15 cellular contexts compared by ENCODE assay signal in the genomic region with DNA sequence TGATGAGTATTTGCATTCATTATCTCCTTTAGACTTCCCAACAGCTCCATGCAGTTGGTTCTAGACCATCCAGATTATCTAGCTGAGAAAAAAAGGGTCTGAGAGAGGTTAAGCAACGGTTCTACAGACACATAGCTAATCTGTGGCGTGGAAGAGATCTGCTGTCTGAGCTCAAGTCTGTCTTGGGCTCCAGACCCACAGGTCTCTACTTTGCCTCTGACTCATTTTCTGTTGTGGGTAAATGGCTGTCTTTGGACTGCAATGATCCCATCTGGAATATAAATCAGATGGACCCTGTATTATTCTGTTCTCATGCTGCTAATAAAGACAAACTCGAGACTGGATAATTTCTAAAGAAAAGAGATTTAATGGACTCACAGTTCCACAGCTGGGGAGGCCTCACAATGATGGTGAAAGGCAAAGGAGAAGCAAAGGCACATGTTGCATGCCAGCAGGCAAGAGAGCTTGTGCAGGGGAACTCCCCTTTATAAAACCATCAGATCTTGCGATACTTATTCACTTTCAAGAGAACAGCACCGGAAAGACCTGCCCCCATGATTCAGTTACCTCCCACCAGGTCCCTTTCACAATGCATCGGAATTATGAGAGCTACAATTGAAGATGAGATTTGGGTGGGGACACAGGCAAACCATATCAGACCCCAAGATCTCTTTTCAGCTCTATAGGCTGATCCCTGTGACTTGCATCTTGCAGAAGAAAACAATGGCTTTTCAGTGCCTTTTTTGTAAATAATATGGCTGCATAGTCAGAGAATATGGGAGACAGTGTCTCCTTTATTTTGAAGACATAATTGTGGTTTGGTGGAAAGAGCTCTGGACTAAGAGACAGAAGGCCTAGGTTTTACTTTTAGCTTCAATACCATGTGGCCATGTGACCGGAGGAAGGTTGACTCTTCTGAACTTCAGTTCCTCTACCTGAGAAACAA. TPM values are rescaled to one million over a fixed set of nuclear protein-coding genes. Genes with fewer than 3 reads are reported as not detected.
DNase-seq lines count a peak whose midpoint lies in the region; ATAC-seq, FAIRE-seq and TF ChIP-seq lines count a peak whose summit lies in the region.
"Had no signal": no experiment of that assay in that cellular context is flagged by ENCODE, and none has a peak within 500 bp of the region (broad histone marks: within the 10 kb centered on the region; RNA-seq: fewer than 3 reads in every experiment).

No MANE protein-coding gene starts in this region.

- no peak for FAIRE-seq in HepG2 (lab: Jason Lieb, UNC)
- FAIRE-seq: endometrium had no signal

- H3K27ac Mint-ChIP-seq in activated T-helper 2 cell treated with anti-CD3 and anti-CD28 coated beads, Interferon-gamma antibody, Interleukin-2, Interleukin-4, amounts not matched to agents 10 μg/mL and 5 μg/mL and 100 μg/mL, durations not matched to agents 14 hours and 24 hours and 36 hours, result peak overlapping the region; percentile 62
- H3K27ac Mint-ChIP-seq in stimulated activated naive CD8-positive, alpha-beta T cell treated with anti-CD3 and anti-CD28 coated beads, Interleukin-15, amount 100 ng/mL, for 72 hours, result peak overlapping the region in 1 of 2 donors; percentile 31

- POLR2A ChIA-PET in HepG2 (lab: Yijun Ruan, JAX), result interaction anchor here (0.7 to 3.7 kb wide), 7 partner anchors 17 to 53 kb away, joined by 3 to 56 read pairs (median 6); a partner anchor contains a TSS

- no peaks in the 10 kb centered on the region for H4K20me1 ChIP-seq in HepG2 (ENCODE audit: insufficient read depth, low read length)
- H4K20me1 ChIP-seq in smooth muscle cell (ENCODE audit: low read depth), result no peaks in the 10 kb centered on the region

- intact Hi-C loops in HepG2 (cut with micrococcal nuclease; ENCODE audit: unreplicated experiment) (loop anchor here (2.0 kb wide), 1 partner anchor 35 kb away; no protein-coding TSS in a partner anchor), right lobe of liver (cut with DNase I) (no loop called here), esophagus muscularis mucosa (cut with DNase I) (no loop called here)
- intact Hi-C loops in activated T-helper 2 cell treated with anti-CD3 and anti-CD28 coated beads, Interferon-gamma antibody, Interleukin-2, Interleukin-4, amounts not matched to agents 10 μg/mL and 5 μg/mL and 100 μg/mL, durations not matched to agents 14 hours and 24 hours and 36 hours (cut with micrococcal nuclease), result loop anchor here (1.0 to 10.0 kb wide), 4 partner anchors 18 to 491 kb away; a partner anchor contains a TSS

- H3K4me2 ChIP-seq in HepG2 (ENCODE audit: low read depth, low read length) (no peak overlapping the region; the same call in 1 of the 2 replicates), smooth muscle cell (no peak overlapping the region)
- H3K4me2 ChIP-seq: SK-N-SH had no signal

- CTCF ChIA-PET in HepG2 (lab: Yijun Ruan, JAX; ENCODE audit: low intra/inter-chr PET ratio, low total read pairs), result no interaction called here

- H3K27me3 ChIP-seq in HepG2 (ENCODE audit: control insufficient read depth in 1 of 2, insufficient read depth in 2 of 2, low read length in 2 of 2) (no peaks in the 10 kb centered on the region), right lobe of liver (no peaks in the 10 kb centered on the region), smooth muscle cell (ENCODE audit: low read depth) (no peaks in the 10 kb centered on the region), esophagus muscularis mucosa (no peaks in the 10 kb centered on the region)

- peaks cover 9 to 22% of the 10 kb centered on the region in 2 experiments; a peak in 4 of 5 replicates for H3K36me3 ChIP-seq in HepG2 (replicated peaks in 1 of 2; ENCODE audit: control insufficient read depth in 1 of 2, insufficient read depth in 2 of 2, low read length in 2 of 2)
- no peaks in the 10 kb centered on the region for H3K36me3 ChIP-seq in right lobe of liver
- no peaks in the 10 kb centered on the region for H3K36me3 ChIP-seq in smooth muscle cell (ENCODE audit: low read depth)
- H3K36me3 ChIP-seq in esophagus muscularis mucosa, result no peaks in the 10 kb centered on the region

- no TSS peak for BruUV-seq in HepG2 (replicated peaks; lab: Mats Ljungman, UMichigan)

- no peaks in the 10 kb centered on the region for H3K27me3 Mint-ChIP-seq in activated T-helper 2 cell treated with anti-CD3 and anti-CD28 coated beads, Interferon-gamma antibody, Interleukin-2, Interleukin-4, amounts not matched to agents 10 μg/mL and 5 μg/mL and 100 μg/mL, durations not matched to agents 14 hours and 24 hours and 36 hours (ENCODE audit: low read depth)
- H3K27me3 Mint-ChIP-seq in stimulated activated naive CD8-positive, alpha-beta T cell treated with anti-CD3 and anti-CD28 coated beads, Interleukin-15, amount 100 ng/mL, for 72 hours, result no peaks in the 10 kb centered on the region

- TF ChIP-seq POLR2A in HepG2 (IDR thresholded peaks at IDR 0.05; ENCODE audit: insufficient read depth in 1 of 2, low read depth in 2 of 2, low read length in 2 of 2) (no peak), right lobe of liver (IDR thresholded peaks at IDR 0.05) (no peak), esophagus muscularis mucosa (IDR thresholded peaks at IDR 0.05; ENCODE audit: low read depth) (no peak)

- TF ChIP-seq CTCF in HepG2 (CRISPR knock-in tag; IDR thresholded peaks at IDR 0.05) (no peak), right lobe of liver (IDR thresholded peaks at IDR 0.05) (no peak), smooth muscle cell (IDR thresholded peaks at IDR 0.05; ENCODE audit: borderline replicate concordance, insufficient read depth, poor library complexity, severe bottlenecking) (no peak), esophagus muscularis mucosa (IDR thresholded peaks at IDR 0.05) (no peak)

- H3K79me2 ChIP-seq in HepG2 (ENCODE audit: insufficient read depth, low read length) (no peaks in the 10 kb centered on the region), smooth muscle cell (ENCODE audit: low read depth) (no peaks in the 10 kb centered on the region)

- no peak overlapping the region for H3K4me3 Mint-ChIP-seq in activated T-helper 2 cell treated with anti-CD3 and anti-CD28 coated beads, Interferon-gamma antibody, Interleukin-2, Interleukin-4, amounts not matched to agents 10 μg/mL and 5 μg/mL and 100 μg/mL, durations not matched to agents 14 hours and 24 hours and 36 hours (ENCODE audit: low read depth)
- H3K4me3 Mint-ChIP-seq in stimulated activated naive CD8-positive, alpha-beta T cell treated with anti-CD3 and anti-CD28 coated beads, Interleukin-15, amount 100 ng/mL, for 72 hours, result no peak overlapping the region

- no peak overlapping the region for H3K4me3 ChIP-seq in HepG2 (replicated peaks in 1 of 3; ENCODE audit: insufficient read depth in 1 of 3, low read depth in 2 of 3, low read length in 3 of 3)
- H3K4me3 ChIP-seq in right lobe of liver, result no peak overlapping the region
- H3K4me3 ChIP-seq in smooth muscle cell, result no peak overlapping the region
- no peak overlapping the region for H3K4me3 ChIP-seq in esophagus muscularis mucosa

- H2AFZ ChIP-seq in HepG2 (ENCODE audit: low read length) (no peak overlapping the region), smooth muscle cell (ENCODE audit: low read depth) (no peak overlapping the region)

- H3K27ac ChIP-seq in HepG2 (ENCODE audit: extremely low read length, insufficient read depth, low read length) (peak overlapping the region; percentile 59), right lobe of liver (no peak overlapping the region), smooth muscle cell (ENCODE audit: low read depth) (peak overlapping the region; percentile 33), esophagus muscularis mucosa (replicated peaks in 1 of 4) (no peak overlapping the region)

- in situ Hi-C loops in HepG2 (cut with HindIII; ENCODE audit: extremely low pct_ligation_motif_present, low pct_unique_long_range_greater_than_20kb), result no loop called here

- H3K9me3 ChIP-seq in HepG2 (ENCODE audit: low read length) (no peaks in the 10 kb centered on the region), right lobe of liver (no peaks in the 10 kb centered on the region), smooth muscle cell (replicated peaks; ENCODE audit: low read depth) (no peaks in the 10 kb centered on the region), esophagus muscularis mucosa (no peaks in the 10 kb centered on the region)
- H3K9me3 ChIP-seq: SK-N-SH had no signal

- no peak for TF ChIP-seq RAD21 in HepG2 (CRISPR knock-in tag; IDR thresholded peaks at IDR 0.05)

- TF ChIP-seq EP300 in HepG2 (IDR thresholded peaks at IDR 0.05; ENCODE audit: low read depth in 2 of 2, low read length in 2 of 2) (no peak), HepG2 (CRISPR knock-in tag; IDR thresholded peaks at IDR 0.05; ENCODE audit: borderline replicate concordance) (no peak), esophagus muscularis mucosa (IDR thresholded peaks at IDR 0.05) (no peak)

- peaks cover 49% of the 10 kb centered on the region for H3K4me1 Mint-ChIP-seq in activated T-helper 2 cell treated with anti-CD3 and anti-CD28 coated beads, Interferon-gamma antibody, Interleukin-2, Interleukin-4, amounts not matched to agents 10 μg/mL and 5 μg/mL and 100 μg/mL, durations not matched to agents 14 hours and 24 hours and 36 hours (ENCODE audit: low read depth)
- H3K4me1 Mint-ChIP-seq in stimulated activated naive CD8-positive, alpha-beta T cell treated with anti-CD3 and anti-CD28 coated beads, Interleukin-15, amount 100 ng/mL, for 72 hours, result peaks cover 20% of the 10 kb centered on the region

- peaks cover 14% of the 10 kb centered on the region for H3K9me3 Mint-ChIP-seq in activated T-helper 2 cell treated with anti-CD3 and anti-CD28 coated beads, Interferon-gamma antibody, Interleukin-2, Interleukin-4, amounts not matched to agents 10 μg/mL and 5 μg/mL and 100 μg/mL, durations not matched to agents 14 hours and 24 hours and 36 hours
- peaks cover 0 to 9% of the 10 kb centered on the region in 2 donors for H3K9me3 Mint-ChIP-seq in stimulated activated naive CD8-positive, alpha-beta T cell treated with anti-CD3 and anti-CD28 coated beads, Interleukin-15, amount 100 ng/mL, for 72 hours

- H3K4me1 ChIP-seq in HepG2 (ENCODE audit: insufficient read depth, low read length) (peaks cover 35% of the 10 kb centered on the region), right lobe of liver (no peaks in the 10 kb centered on the region), smooth muscle cell (ENCODE audit: low read depth) (no peaks in the 10 kb centered on the region), esophagus muscularis mucosa (no peaks in the 10 kb centered on the region)

- no peak for DNase-seq in HepG2 (ENCODE audit: low spot score)
- no peak for DNase-seq in right lobe of liver
- DNase-seq in activated T-helper 2 cell treated with anti-CD3 and anti-CD28 coated beads, Interferon-gamma antibody, Interleukin-2, Interleukin-4, amounts not matched to agents 10 μg/mL and 5 μg/mL and 100 μg/mL, durations not matched to agents 14 hours and 24 hours and 36 hours (ENCODE audit: low spot score), result peak; percentile 59
- DNase-seq in smooth muscle cell (lab: John Stamatoyannopoulos, UW; ENCODE audit: unreplicated experiment), result no peak
- DNase-seq in stimulated activated naive CD8-positive, alpha-beta T cell treated with anti-CD3 and anti-CD28 coated beads, Interleukin-15, amount 100 ng/mL, for 72 hours, result peak; percentile 15 to 22
- no peak for DNase-seq in NCI-H2227 treated with DMSO at 0.1 percent for 48 hours (lab: John Stamatoyannopoulos, UW)
- no peak for DNase-seq in esophagus muscularis mucosa (ENCODE audit: extremely low spot score)
- no peak for DNase-seq in T1000 (lab: John Stamatoyannopoulos, UW)
- DNase-seq: cerebellar nuclear complex, DMS153, foreskin fibroblast, NCI-H1694 treated with DMSO at 0.1 percent for 48 hours, NCI-H524, SK-N-SH had no signal

- no peaks in the 10 kb centered on the region for H3F3A ChIP-seq in smooth muscle cell (ENCODE audit: low read depth)

- ATAC-seq in HepG2 (no peak), right lobe of liver (no peak)
- ATAC-seq in stimulated activated naive CD8-positive, alpha-beta T cell treated with anti-CD3 and anti-CD28 coated beads, Interleukin-15, amount 100 ng/mL, for 72 hours, result peak; percentile 79

- H3K9ac ChIP-seq in HepG2 (ENCODE audit: insufficient read depth, low read depth, low read length), result no peak overlapping the region
- no peak overlapping the region for H3K9ac ChIP-seq in smooth muscle cell (ENCODE audit: low read depth)
- H3K9ac ChIP-seq: SK-N-SH had no signal

- 99% methylated on average over 7 of the region's 7 CpGs for WGBS in HepG2 (ENCODE audit: low lambda C conversion rate)
- WGBS in right lobe of liver (ENCODE audit: insufficient coverage, low coverage, low lambda C conversion rate, missing lambda C conversion rate), result 72% methylated on average over 6 of the region's 7 CpGs
- WGBS in smooth muscle cell (ENCODE audit: low lambda C conversion rate), result 75% methylated on average over 7 of the region's 7 CpGs
- WGBS in esophagus muscularis mucosa, result 96% methylated on average over 7 of the region's 7 CpGs

- peaks cover 15% of the 10 kb centered on the region for H3K36me3 Mint-ChIP-seq in activated T-helper 2 cell treated with anti-CD3 and anti-CD28 coated beads, Interferon-gamma antibody, Interleukin-2, Interleukin-4, amounts not matched to agents 10 μg/mL and 5 μg/mL and 100 μg/mL, durations not matched to agents 14 hours and 24 hours and 36 hours (ENCODE audit: low read depth)

RNA-seq across cellular contexts. Expression of a gene that starts 24.7 kb away (rescaled TPM):
- total RNA-seq in HepG2 (2016; rRNA removed; fragmentation: Illumina TruSeq; extraction: Trizol) (1.9 and 4.3 TPM in 2 replicates), right lobe of liver (under 1 TPM in 2 of 6 experiments, not detected in 4; 0.64 to 0.74 TPM), smooth muscle cell (1.2 and 1.9 TPM in 2 replicates), esophagus muscularis mucosa (under 1 TPM in 3 of 4 donors, not detected in 1; 0.17 to 0.34 (median 0.26) TPM)
- total RNA-seq in HepG2 (2016; cell fraction: cytosol; rRNA removed; fragmentation: Illumina TruSeq; extraction: Trizol; ENCODE audit: low read depth), result 0.35 and 0.71 TPM in 2 replicates
- 1.7 and 4.0 TPM in 2 replicates for total RNA-seq in HepG2 (2016; cell fraction: insoluble cytoplasmic fraction; rRNA removed; fragmentation: Illumina TruSeq; extraction: Trizol)
- total RNA-seq in HepG2 (2016; cell fraction: membrane; rRNA removed; fragmentation: Illumina TruSeq; extraction: Trizol), result 0.62 and 1.1 TPM in 2 replicates
- total RNA-seq in HepG2 (2016; cell fraction: nucleus; rRNA removed; fragmentation: Illumina TruSeq; extraction: Trizol), result 6.2 and 7.7 TPM in 2 replicates
- polyA plus RNA-seq in HepG2 (2011; rRNA removed) (14.2 and 28.5 TPM in 2 replicates), smooth muscle cell (0.82 and 1.9 TPM in 2 replicates)
- polyA plus RNA-seq in HepG2 (2011; cell fraction: cytosol; rRNA removed), result 7.4 and 14.6 TPM in 2 replicates
- 12.7 and 33.7 TPM in 2 replicates for polyA plus RNA-seq in HepG2 (2011; cell fraction: nucleus; rRNA removed)
- 2.5 and 9.7 TPM in 2 replicates for polyA plus RNA-seq in HepG2 (2012)
- 0.14 and 0.20 TPM in 2 replicates for polyA plus RNA-seq in HepG2 (2016; cell fraction: cytosol; fragmentation: Illumina TruSeq; extraction: Trizol; ENCODE audit: low read depth)
- 0.99 and 1.7 TPM in 2 replicates for polyA plus RNA-seq in HepG2 (2016; cell fraction: insoluble cytoplasmic fraction; fragmentation: Illumina TruSeq; extraction: Trizol; ENCODE audit: low read depth)
- polyA plus RNA-seq in HepG2 (2016; cell fraction: membrane; fragmentation: Illumina TruSeq; extraction: Trizol; ENCODE audit: low read depth), result 0.18 and 0.26 TPM in 2 replicates
- polyA plus RNA-seq in HepG2 (2016; cell fraction: nucleus; fragmentation: Illumina TruSeq; extraction: Trizol; ENCODE audit: insufficient read depth, low read depth), result 5.6 and 6.2 TPM in 2 replicates
- polyA minus RNA-seq in HepG2 (2011; rRNA and poly(A)+ RNA removed; ENCODE audit: low replicate concordance), result 0.12 and 60.1 TPM in 2 replicates
- 11.0 and 22.8 TPM in 2 replicates for polyA minus RNA-seq in HepG2 (2011; cell fraction: cytosol; rRNA and poly(A)+ RNA removed)
- polyA minus RNA-seq in HepG2 (2011; cell fraction: nucleus; rRNA and poly(A)+ RNA removed), result 10.2 and 29.6 TPM in 2 replicates
- 0.30 TPM in 1 of 2 replicates, not detected in the other for total RNA-seq in activated T-helper 2 cell treated with anti-CD3 and anti-CD28 coated beads, Interferon-gamma antibody, Interleukin-2, Interleukin-4, amounts not matched to agents 10 μg/mL and 5 μg/mL and 100 μg/mL, durations not matched to agents 14 hours and 24 hours and 36 hours

Comparison
In these comparisons a context has a peak if more than half of its experiments do, and no peak if none do; other contexts are left out.
1. H3K27ac ChIP-seq: peak in HepG2 (single experiment) and smooth muscle cell (single experiment); none in right lobe of liver (0 of 3) and esophagus muscularis mucosa (0 of 4).
2. intact Hi-C loops: an anchor here in HepG2 (2.0 kb wide) and activated T-helper 2 cell treated with anti-CD3 and anti-CD28 coated beads, Interferon-gamma antibody, Interleukin-2, Interleukin-4, amounts not matched to agents 10 μg/mL and 5 μg/mL and 100 μg/mL, durations not matched to agents 14 hours and 24 hours and 36 hours (1.0 to 10.0 kb wide); none called in right lobe of liver and esophagus muscularis mucosa.
3. DNase-seq: peak in activated T-helper 2 cell treated with anti-CD3 and anti-CD28 coated beads, Interferon-gamma antibody, Interleukin-2, Interleukin-4, amounts not matched to agents 10 μg/mL and 5 μg/mL and 100 μg/mL, durations not matched to agents 14 hours and 24 hours and 36 hours (single experiment) and stimulated activated naive CD8-positive, alpha-beta T cell treated with anti-CD3 and anti-CD28 coated beads, Interleukin-15, amount 100 ng/mL, for 72 hours (2 of 2); none in HepG2 (single experiment), right lobe of liver (0 of 3), smooth muscle cell (single experiment), NCI-H2227 treated with DMSO at 0.1 percent for 48 hours (single experiment), esophagus muscularis mucosa (single experiment) and T1000 (single experiment).